12 cellular contexts compared by ENCODE assay signal in the genomic region with DNA sequence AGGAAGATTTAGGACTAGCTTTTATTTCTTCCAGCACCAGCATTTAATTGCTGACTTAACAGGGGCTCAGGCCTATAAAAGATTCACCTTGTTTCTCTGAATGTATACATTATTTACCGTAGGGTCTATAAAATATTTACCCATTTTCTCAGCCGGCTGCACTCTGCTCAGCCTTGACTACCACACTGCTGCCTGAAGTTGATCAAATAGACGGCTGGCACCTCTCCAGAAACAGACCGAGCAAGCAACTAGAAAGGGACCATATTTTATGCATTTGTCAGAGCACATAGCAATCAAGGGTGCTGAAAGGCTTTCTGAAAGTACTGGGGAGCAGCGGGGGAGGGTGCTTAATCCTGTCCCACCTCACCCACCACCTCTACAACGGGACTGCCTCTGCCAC.
A peak's percentile ranks its signal among the peaks of the same experiment; 100 is the strongest.
DNase-seq lines count a peak whose midpoint lies in the region; TF ChIP-seq lines count a peak whose summit lies in the region.
"Had no signal": no experiment of that assay in that cellular context is flagged by ENCODE, and none has a peak within 500 bp of the region (broad histone marks: within the 10 kb centered on the region; RNA-seq: fewer than 3 reads in every experiment).

No MANE protein-coding gene starts in this region.

- no peaks in the 10 kb centered on the region for H3K27me3 ChIP-seq in colonic mucosa
- H3K27me3 ChIP-seq: BE2C had no signal

- H3K9ac ChIP-seq in colonic mucosa (ENCODE audit: low read depth in 2 of 2, low read length in 2 of 2), result no peak overlapping the region

- no peaks in the 10 kb centered on the region for H3K9me3 ChIP-seq in colonic mucosa
- H3K9me3 ChIP-seq: BE2C had no signal

- H3K27ac ChIP-seq in colonic mucosa, result no peak overlapping the region

- no peaks in the 10 kb centered on the region for H3K4me1 ChIP-seq in colonic mucosa
- H3K4me1 ChIP-seq: BE2C had no signal

- H3K36me3 ChIP-seq in colonic mucosa, result no peaks in the 10 kb centered on the region
- H3K36me3 ChIP-seq: BE2C had no signal

- intact Hi-C loops in colonic mucosa (cut with DNase I) (no loop called here), posterior vena cava (cut with DNase I) (no loop called here)

- H3K4me3 ChIP-seq in colonic mucosa, result no peak overlapping the region

- no peak for TF ChIP-seq CTCF in colonic mucosa (IDR thresholded peaks at IDR 0.05)

- DNase-seq in NCI-H1417 (lab: John Stamatoyannopoulos, UW) (peak in 2 of 3 experiments; percentile 76 to 95), NCI-H446 (lab: John Stamatoyannopoulos, UW) (peak; percentile 52 to 83), colonic mucosa (peak; percentile 67), renal cortical epithelial cell (ENCODE audit: low read depth) (peak; percentile 34), GDM1 (lab: John Stamatoyannopoulos, UW) (no peak), HCEC 1CT (no peak), posterior vena cava (ENCODE audit: low spot score) (no peak)
- no peak for DNase-seq in activated CD4-positive, CD25-positive, alpha-beta regulatory T cell (lab: John Stamatoyannopoulos, UW)
- DNase-seq: activated CD4-positive, alpha-beta T cell treated with anti-CD3 and anti-CD28 coated beads for 48 hours; activated naive CD8-positive, alpha-beta T cell treated with anti-CD3 and anti-CD28 coated beads for 36 hours; BE2C; NK-92 treated with Interleukin-12 subunit alpha and Interleukin-12 subunit beta, amount 100 ng/mL, for 24 hours had no signal

Comparison
In these comparisons a context has a peak if more than half of its experiments do, and no peak if none do; other contexts are left out.
1. DNase-seq: peak in NCI-H1417 (2 of 3), NCI-H446 (2 of 2), colonic mucosa (single experiment) and renal cortical epithelial cell (single experiment); none in GDM1 (single experiment), HCEC 1CT (single experiment), posterior vena cava (single experiment) and activated CD4-positive, CD25-positive, alpha-beta regulatory T cell (0 of 4).